ENCODE assay signal across 18 cellular contexts in genomic region chr6:105380634-105381033, GRCh38.
"Had no signal": no experiment of that assay in that cellular context is flagged by ENCODE, and none has a peak within 500 bp of the region (broad histone marks: within the 10 kb centered on the region; RNA-seq: fewer than 3 reads in every experiment).

No MANE protein-coding gene starts in this region.

- H3K27me3 Mint-ChIP-seq: activated CD8-positive, alpha-beta T cell treated with anti-CD3 and anti-CD28 coated beads for 36 hours; activated naive CD8-positive, alpha-beta T cell treated with anti-CD3 and anti-CD28 coated beads, Interleukin-2, amount 10 ng/mL, durations not matched to agents 7 days and 5 days had no signal

- DNase-seq: activated CD4-positive, CD25-positive, alpha-beta regulatory T cell; activated CD8-positive, alpha-beta memory T cell treated with anti-CD3 and anti-CD28 coated beads, Interleukin-2, amount 50 U/mL, for 48 hours; activated CD8-positive, alpha-beta T cell treated with anti-CD3 and anti-CD28 coated beads for 36 hours; activated naive CD4-positive, alpha-beta T cell treated with anti-CD3 and anti-CD28 coated beads, Interleukin-2, amount 50 U/mL, for 16 hours; activated naive CD8-positive, alpha-beta T cell treated with anti-CD3 and anti-CD28 coated beads, Interleukin-2, amount 10 ng/mL, durations not matched to agents 7 days and 5 days; activated T-cell treated with anti-CD3 and anti-CD28 coated beads, Interleukin-2, amount 50 U/mL, for 1 hour; adrenal gland; anterior cingulate cortex; Karpas-422; NCI-H1048; NCI-H1930; NCI-H2171; NCI-H510A treated with DMSO at 0.1 percent for 48 hours; PC-9; SIG-M5; T-helper 2 cell; T1000 had no signal

- ATAC-seq: activated CD8-positive, alpha-beta T cell treated with anti-CD3 and anti-CD28 coated beads for 36 hours; K562 had no signal

- H3K4me1 ChIP-seq: adrenal gland had no signal

- H3K27me3 ChIP-seq: adrenal gland had no signal

- H3K36me3 ChIP-seq: adrenal gland had no signal

- H3K4me3 ChIP-seq: adrenal gland, K562, PC-9 had no signal

- H3K27ac ChIP-seq: adrenal gland, PC-9 had no signal

- H3K4me3 Mint-ChIP-seq: activated CD8-positive, alpha-beta T cell treated with anti-CD3 and anti-CD28 coated beads for 36 hours; activated naive CD8-positive, alpha-beta T cell treated with anti-CD3 and anti-CD28 coated beads, Interleukin-2, amount 10 ng/mL, durations not matched to agents 7 days and 5 days had no signal

- H3K9me3 ChIP-seq: adrenal gland had no signal

- H3K27ac Mint-ChIP-seq: activated CD8-positive, alpha-beta T cell treated with anti-CD3 and anti-CD28 coated beads for 36 hours; activated naive CD8-positive, alpha-beta T cell treated with anti-CD3 and anti-CD28 coated beads, Interleukin-2, amount 10 ng/mL, durations not matched to agents 7 days and 5 days had no signal

- H3K9me3 Mint-ChIP-seq: activated CD8-positive, alpha-beta T cell treated with anti-CD3 and anti-CD28 coated beads for 36 hours; activated naive CD8-positive, alpha-beta T cell treated with anti-CD3 and anti-CD28 coated beads, Interleukin-2, amount 10 ng/mL, durations not matched to agents 7 days and 5 days had no signal
